In genomic region chr7:102975854-102976253, GRCh38 we compare ENCODE assay signal across 10 cellular contexts.
"Had no signal": no experiment of that assay in that cellular context is flagged by ENCODE, and none has a peak within 500 bp of the region (broad histone marks: within the 10 kb centered on the region; RNA-seq: fewer than 3 reads in every experiment).

No MANE protein-coding gene starts in this region.

- H3K27ac Mint-ChIP-seq: HFFc6 had no signal

- H3K4me2 ChIP-seq: KMS-11 had no signal

- H3K4me3 ChIP-seq: GM23248, HAP-1 had no signal

- DNase-seq: GM23248, GOT3, H7, HFFc6, KBM-7 had no signal

- H3K4me1 ChIP-seq: HAP-1 had no signal

- H3K4me3 Mint-ChIP-seq: HFFc6 had no signal

- H3K9ac ChIP-seq: GM23248, KMS-11 had no signal

- ATAC-seq: HCT116, HepG2 had no signal

- H2AFZ ChIP-seq: GM23248 had no signal

- H3K27ac ChIP-seq: GM23248, HL-60, KMS-11 had no signal

- H3K36me3 ChIP-seq: HAP-1 had no signal
